Comparison of ENCODE assay signal across 17 cellular contexts in the genomic region with DNA sequence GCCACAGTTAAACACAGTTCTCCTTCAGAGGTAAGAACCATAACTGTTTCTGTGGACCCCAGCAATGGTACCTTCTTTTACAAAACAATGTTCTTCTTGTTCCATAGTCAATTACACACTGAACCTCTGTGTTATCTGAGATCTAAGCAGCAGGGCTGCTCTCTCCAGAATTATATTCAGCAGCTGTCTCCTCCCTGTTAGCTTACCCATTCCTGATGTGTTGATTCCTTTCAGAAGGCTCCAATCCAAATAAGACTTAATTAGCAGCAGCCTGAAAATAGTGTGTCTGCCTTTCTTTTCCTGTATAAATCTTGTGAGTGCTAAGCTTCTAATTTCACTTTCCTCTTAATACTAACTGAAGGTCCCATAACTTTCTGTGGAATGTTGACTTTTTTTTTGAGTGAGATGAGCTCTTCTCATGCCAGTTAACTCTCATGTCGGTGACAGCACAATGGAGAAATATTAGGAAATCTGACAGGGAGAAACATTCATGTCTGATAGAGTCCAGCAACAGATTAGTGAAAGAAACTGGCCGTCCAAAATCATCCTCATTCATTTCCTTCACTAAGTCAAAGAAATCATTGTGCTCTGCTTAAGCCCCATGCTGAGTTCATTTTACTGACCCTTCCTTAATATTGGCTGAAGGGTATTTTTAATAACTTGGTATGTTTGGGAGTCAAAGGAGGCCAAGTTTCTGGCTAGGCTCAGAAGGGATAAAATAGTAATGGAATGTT.
DNase-seq lines count a peak whose midpoint lies in the region; ATAC-seq, FAIRE-seq and TF ChIP-seq lines count a peak whose summit lies in the region.
"Had no signal": no experiment of that assay in that cellular context is flagged by ENCODE, and none has a peak within 500 bp of the region (broad histone marks: within the 10 kb centered on the region; RNA-seq: fewer than 3 reads in every experiment).

No MANE protein-coding gene starts in this region.

- H3K27ac Mint-ChIP-seq in HFFc6: peak overlapping the region; percentile 24
- no peak overlapping the region for H3K27ac Mint-ChIP-seq in progenitor cell of endocrine pancreas
- H3K27ac Mint-ChIP-seq: activated T-helper 17 cell treated with anti-CD3 and anti-CD28 coated beads, Interleukin-2, amount 50 U/mL, for 72 hours; stimulated activated effector memory CD8-positive, alpha-beta T cell treated with anti-CD3 and anti-CD28 coated beads, Interleukin-12 subunit alpha, Interleukin-12 subunit beta, amount 100 ng/mL, for 72 hours had no signal

- H3K27me3 Mint-ChIP-seq in HFFc6 (ENCODE audit: insufficient read depth) (no peaks in the 10 kb centered on the region), progenitor cell of endocrine pancreas (no peaks in the 10 kb centered on the region)

- FAIRE-seq in frontal cortex (lab: Jason Lieb, UNC): no peak

- H3K4me3 Mint-ChIP-seq in HFFc6: peak overlapping the region; percentile 7
- no peak overlapping the region for H3K4me3 Mint-ChIP-seq in progenitor cell of endocrine pancreas (ENCODE audit: low read depth)
- H3K4me3 Mint-ChIP-seq: activated T-helper 17 cell treated with anti-CD3 and anti-CD28 coated beads, Interleukin-2, amount 50 U/mL, for 72 hours; stimulated activated effector memory CD8-positive, alpha-beta T cell treated with anti-CD3 and anti-CD28 coated beads, Interleukin-12 subunit alpha, Interleukin-12 subunit beta, amount 100 ng/mL, for 72 hours had no signal

- no peaks in the 10 kb centered on the region for H3K9me3 ChIP-seq in lung (ENCODE audit: control insufficient read depth in 2 of 2, insufficient read depth in 1 of 2, low read length in 1 of 2)
- no peaks in the 10 kb centered on the region for H3K9me3 ChIP-seq in gastrocnemius medialis
- H3K9me3 ChIP-seq: BLaER1 treated with 17β-estradiol and CSF1 and Interleukin-3, amounts not matched to agents 10 nM and 100 nM had no signal

- H3K4me1 ChIP-seq in lung (ENCODE audit: control insufficient read depth in 2 of 2, insufficient read depth in 2 of 2, low read length in 2 of 2): peaks cover 2 to 8% of the 10 kb centered on the region in 2 donors
- H3K4me1 ChIP-seq in gastrocnemius medialis: peaks cover 22 to 33% of the 10 kb centered on the region in 2 donors

- H3K27me3 ChIP-seq in lung (ENCODE audit: control insufficient read depth, insufficient read depth) (no peaks in the 10 kb centered on the region), gastrocnemius medialis (no peaks in the 10 kb centered on the region)
- H3K27me3 ChIP-seq: BLaER1 treated with 17β-estradiol and CSF1 and Interleukin-3, amounts not matched to agents 10 nM and 100 nM had no signal

- 39 to 52% methylated on average over 2 of the region's 2 CpGs for WGBS in lung, 2 donors

- TF ChIP-seq CTCF in HFFc6 (IDR thresholded peaks at IDR 0.05) (no peak), lung (IDR thresholded peaks at IDR 0.05; ENCODE audit: control extremely low read depth, extremely low read depth) (no peak), gastrocnemius medialis (IDR thresholded peaks at IDR 0.05 in 4 of 5, conservative IDR thresholded peaks at IDR 0.05 in 1 of 5) (no peak), progenitor cell of endocrine pancreas (IDR thresholded peaks at IDR 0.05; ENCODE audit: unreplicated experiment) (no peak)

- no peaks in the 10 kb centered on the region for H3K9me3 Mint-ChIP-seq in HFFc6
- H3K9me3 Mint-ChIP-seq in progenitor cell of endocrine pancreas (ENCODE audit: low read depth): no peaks in the 10 kb centered on the region
- H3K9me3 Mint-ChIP-seq: stimulated activated effector memory CD8-positive, alpha-beta T cell treated with anti-CD3 and anti-CD28 coated beads, Interleukin-12 subunit alpha, Interleukin-12 subunit beta, amount 100 ng/mL, for 72 hours had no signal

- H3K4me3 ChIP-seq in lung: no peak overlapping the region
- no peak overlapping the region for H3K4me3 ChIP-seq in gastrocnemius medialis
- H3K4me3 ChIP-seq: BLaER1 treated with 17β-estradiol and CSF1 and Interleukin-3, amounts not matched to agents 10 nM and 100 nM had no signal

- H3K4me1 Mint-ChIP-seq in HFFc6 (ENCODE audit: low read depth) (peaks cover 47% of the 10 kb centered on the region), progenitor cell of endocrine pancreas (ENCODE audit: low read depth) (peaks cover 3% of the 10 kb centered on the region)
- H3K4me1 Mint-ChIP-seq: activated T-helper 17 cell treated with anti-CD3 and anti-CD28 coated beads, Interleukin-2, amount 50 U/mL, for 72 hours; stimulated activated effector memory CD8-positive, alpha-beta T cell treated with anti-CD3 and anti-CD28 coated beads, Interleukin-12 subunit alpha, Interleukin-12 subunit beta, amount 100 ng/mL, for 72 hours had no signal

- no peak for DNase-seq in HFFc6
- peak; percentile 23 for DNase-seq in epidermal melanocyte (ENCODE audit: insufficient read length, low spot score)
- no peak for DNase-seq in lung (ENCODE audit: low spot score)
- no peak for DNase-seq in gastrocnemius medialis
- DNase-seq in progenitor cell of endocrine pancreas (ENCODE audit: low spot score, unreplicated experiment): no peak
- DNase-seq in HuH-7 (ENCODE audit: low spot score): no peak
- no peak for DNase-seq in frontal cortex (ENCODE audit: low spot score in 2 of 2)
- no peak for DNase-seq in mesenteric fat pad (ENCODE audit: low spot score)
- DNase-seq: NCI-H1105; NCI-H345; stimulated activated CD4-positive, alpha-beta T cell treated with anti-CD3 and anti-CD28 coated beads, Interleukin-2, amount 100 ng/mL, for 48 hours; T-helper 9 cell had no signal

- peak; percentile 15 for ATAC-seq in lung (ENCODE audit: insufficient read depth, low FRiP score)
- peak; percentile 35 to 59 for ATAC-seq in gastrocnemius medialis
- ATAC-seq: HCT116, Panc1 had no signal

- no peak for TF ChIP-seq POLR2A in gastrocnemius medialis (IDR thresholded peaks at IDR 0.05)

- H3K36me3 ChIP-seq in lung (ENCODE audit: control insufficient read depth in 2 of 2, insufficient read depth in 2 of 2, low read length in 2 of 2): no peaks in the 10 kb centered on the region
- H3K36me3 ChIP-seq in gastrocnemius medialis: no peaks in the 10 kb centered on the region
- H3K36me3 ChIP-seq: BLaER1 treated with 17β-estradiol and CSF1 and Interleukin-3, amounts not matched to agents 10 nM and 100 nM had no signal

- intact Hi-C loops in gastrocnemius medialis (cut with DNase I; ENCODE audit: low total_unique reads): no loop called here

- in situ Hi-C loops in gastrocnemius medialis (cut with MboI; ENCODE audit: low sequenced_read_pairs in 4 of 4): no loop called here

- peak overlapping the region in 1 of 2 donors; percentile 66 for H3K27ac ChIP-seq in lung (ENCODE audit: low read depth in 1 of 2, low read length in 1 of 2)
- H3K27ac ChIP-seq in gastrocnemius medialis: peak overlapping the region; percentile 39 to 55 (median 44)
- H3K27ac ChIP-seq: BLaER1 treated with 17β-estradiol and CSF1 and Interleukin-3, amounts not matched to agents 10 nM and 100 nM had no signal

- no peaks in the 10 kb centered on the region for H3K36me3 Mint-ChIP-seq in HFFc6 (ENCODE audit: low read depth)
- H3K36me3 Mint-ChIP-seq in progenitor cell of endocrine pancreas (ENCODE audit: insufficient read depth): no peaks in the 10 kb centered on the region
- H3K36me3 Mint-ChIP-seq: stimulated activated effector memory CD8-positive, alpha-beta T cell treated with anti-CD3 and anti-CD28 coated beads, Interleukin-12 subunit alpha, Interleukin-12 subunit beta, amount 100 ng/mL, for 72 hours had no signal
